In genomic region chr19:28067882-28068281, GRCh38 we compare ENCODE assay signal across 20 cellular contexts.
A peak's percentile ranks its signal among the peaks of the same experiment; 100 is the strongest.
DNase-seq lines count a peak whose midpoint lies in the region; ATAC-seq and TF ChIP-seq lines count a peak whose summit lies in the region.
"Had no signal": no experiment of that assay in that cellular context is flagged by ENCODE, and none has a peak within 500 bp of the region (broad histone marks: within the 10 kb centered on the region; RNA-seq: fewer than 3 reads in every experiment).

No MANE protein-coding gene starts in this region.

- peak; percentile 69 for ATAC-seq in GM18502 (IDR thresholded peaks at IDR 0.05; ENCODE audit: poor library complexity, unreplicated experiment)
- peak; percentile 56 for ATAC-seq in HG03565 (IDR thresholded peaks at IDR 0.05; ENCODE audit: unreplicated experiment)
- ATAC-seq: Right ventricle myocardium inferior had no signal

- H3K36me3 ChIP-seq in Caco-2 (ENCODE audit: control insufficient read depth, insufficient read depth, low read length): no peaks in the 10 kb centered on the region
- H3K36me3 ChIP-seq: HAP-1, MG63, Peyer's patch had no signal

- POLR2A ChIA-PET in Caco-2 (lab: Charles Lee): no interaction called here

- H3K4me1 Mint-ChIP-seq in Caco-2 (ENCODE audit: low read depth, unreplicated experiment) (no peaks in the 10 kb centered on the region), progenitor cell of endocrine pancreas (ENCODE audit: low read depth) (no peaks in the 10 kb centered on the region)
- H3K4me1 Mint-ChIP-seq: CD4-positive, CD25-positive, alpha-beta regulatory T cell had no signal

- intact Hi-C loops in Caco-2 (cut with micrococcal nuclease; ENCODE audit: unreplicated experiment): no loop called here

- CTCF ChIA-PET in Caco-2 (lab: Charles Lee): no interaction called here

- H3K36me3 Mint-ChIP-seq in Caco-2 (ENCODE audit: insufficient read depth, unreplicated experiment) (no peaks in the 10 kb centered on the region), progenitor cell of endocrine pancreas (ENCODE audit: insufficient read depth) (no peaks in the 10 kb centered on the region)

- H3K4me1 ChIP-seq in Caco-2: no peaks in the 10 kb centered on the region
- H3K4me1 ChIP-seq: HAP-1, Peyer's patch had no signal

- H3K9me3 ChIP-seq in Caco-2: no peaks in the 10 kb centered on the region; the same call in 1 of the 2 replicates
- H3K9me3 ChIP-seq: HAP-1, MG63, Peyer's patch had no signal

- H3K27me3 ChIP-seq in Caco-2 (replicated peaks; ENCODE audit: control insufficient read depth, insufficient read depth, low read length): no peaks in the 10 kb centered on the region
- H3K27me3 ChIP-seq: MG63, Peyer's patch had no signal

- peak; percentile 50 for DNase-seq in GM20000 (ENCODE audit: low spot score)
- no peak for DNase-seq in erythroblast (lab: John Stamatoyannopoulos, UW)
- no peak for DNase-seq in Caco-2
- no peak for DNase-seq in progenitor cell of endocrine pancreas (ENCODE audit: low spot score, unreplicated experiment)
- DNase-seq in HuH-7.5 (ENCODE audit: low spot score): no peak
- DNase-seq: ACHN; AML-193; Calu3; CD4-positive, CD25-positive, alpha-beta regulatory T cell; MG63; NCI-H1092 treated with DMSO at 0.1 percent for 48 hours; NCI-H510A treated with DMSO at 0.1 percent for 48 hours; NCI-H82; T-helper 9 cell had no signal

- BruUV-seq in Caco-2 (replicated peaks; lab: Mats Ljungman, UMichigan): no TSS peak

- H3K4me3 ChIP-seq in Caco-2 (ENCODE audit: low read depth, low read length): no peak overlapping the region
- H3K4me3 ChIP-seq: HAP-1, MG63, Peyer's patch, SK-N-MC had no signal

- no peak overlapping the region for H3K4me3 Mint-ChIP-seq in Caco-2 (ENCODE audit: unreplicated experiment)
- no peak overlapping the region for H3K4me3 Mint-ChIP-seq in progenitor cell of endocrine pancreas (ENCODE audit: low read depth)
- H3K4me3 Mint-ChIP-seq: CD4-positive, CD25-positive, alpha-beta regulatory T cell had no signal

- no peak for TF ChIP-seq POLR2A in erythroblast (IDR thresholded peaks at IDR 0.05; ENCODE audit: low read length)

- H3K9me3 Mint-ChIP-seq in Caco-2 (ENCODE audit: unreplicated experiment): peaks cover 9% of the 10 kb centered on the region
- no peaks in the 10 kb centered on the region for H3K9me3 Mint-ChIP-seq in progenitor cell of endocrine pancreas (ENCODE audit: low read depth)

- no peak for TF ChIP-seq CTCF in GM20000 (IDR thresholded peaks at IDR 0.05; ENCODE audit: extremely low read depth, missing control alignments)
- no peak for TF ChIP-seq CTCF in Caco-2 (IDR thresholded peaks at IDR 0.05; ENCODE audit: insufficient read depth in 1 of 2, low read depth in 1 of 2, low read length in 1 of 2, severe bottlenecking in 1 of 2, unreplicated experiment in 1 of 2)
- TF ChIP-seq CTCF in progenitor cell of endocrine pancreas (IDR thresholded peaks at IDR 0.05; ENCODE audit: unreplicated experiment): no peak

- H3K27ac Mint-ChIP-seq in Caco-2 (ENCODE audit: unreplicated experiment) (no peak overlapping the region), progenitor cell of endocrine pancreas (no peak overlapping the region)
- H3K27ac Mint-ChIP-seq: CD4-positive, CD25-positive, alpha-beta regulatory T cell had no signal

- H3K27me3 Mint-ChIP-seq in Caco-2 (ENCODE audit: insufficient read depth, unreplicated experiment) (peaks cover 4% of the 10 kb centered on the region), progenitor cell of endocrine pancreas (no peaks in the 10 kb centered on the region)
